ENCODE assay signal across 17 cellular contexts in the genomic region with DNA sequence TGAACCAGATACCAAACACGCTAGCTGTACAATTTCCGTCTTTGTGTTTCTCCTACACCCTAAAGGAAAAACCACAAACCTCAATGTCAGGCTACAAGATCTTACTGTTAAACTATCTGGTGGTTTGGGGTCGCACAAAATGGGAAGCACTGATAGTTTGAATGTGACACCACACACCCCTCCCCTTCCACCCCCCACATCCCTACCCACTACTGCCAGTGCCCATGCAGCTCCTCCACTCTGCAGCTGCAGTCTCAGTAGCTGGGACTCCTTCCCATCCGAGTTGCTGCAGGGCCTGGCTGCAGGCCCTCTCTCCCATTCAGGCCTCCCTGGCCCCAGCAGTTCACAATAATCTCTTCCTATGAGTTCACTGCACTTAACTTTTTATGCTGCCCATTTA. TPM values are rescaled to one million over a fixed set of nuclear protein-coding genes. Genes with fewer than 3 reads are reported as not detected.
A peak's percentile ranks its signal among the peaks of the same experiment; 100 is the strongest.
DNase-seq lines count a peak whose midpoint lies in the region; ATAC-seq, FAIRE-seq and TF ChIP-seq lines count a peak whose summit lies in the region.
"Had no signal": no experiment of that assay in that cellular context is flagged by ENCODE, and none has a peak within 500 bp of the region (broad histone marks: within the 10 kb centered on the region; RNA-seq: fewer than 3 reads in every experiment).

No MANE protein-coding gene starts in this region.

- no peak overlapping the region for H2BK20ac ChIP-seq in IMR-90 (ENCODE audit: low read depth, low read length)

- no peak overlapping the region for H3K4ac ChIP-seq in IMR-90 (ENCODE audit: low read depth, low read length)

- CTCF ChIA-PET in IMR-90 (lab: Yijun Ruan, JAX) = interaction anchor here (0.8 kb wide), 1 partner anchor 9 kb away, joined by 4 read pairs; no protein-coding TSS in a partner anchor
- CTCF ChIA-PET in Panc1 (lab: Charles Lee) = no interaction called here

- no peak overlapping the region for H4K91ac ChIP-seq in IMR-90 (ENCODE audit: insufficient read depth, low read depth, low read length)

- 0 out of 2 replicates have a peak, but pooled peaks cover 3% of the 10 kb centered on the region for H3K9me1 ChIP-seq in IMR-90 (ENCODE audit: insufficient read depth, low read length)

- H2AK9ac ChIP-seq in IMR-90 (replicated peaks; ENCODE audit: low read depth, low read length, poor library complexity) = no peak overlapping the region

- 100% methylated on average over 1 of the region's 4 CpGs; no CpG with 5 or more reads in 1 of the 2 experiments for WGBS in IMR-90 (ENCODE audit: extremely low coverage in 2 of 2, insufficient read length in 1 of 2), 2 experiments

- dilution Hi-C loops in IMR-90 (cut with HindIII; ENCODE audit: low sequenced_read_pairs, unreplicated experiment) = no loop called here

- no peak overlapping the region for H2AK5ac ChIP-seq in IMR-90 (ENCODE audit: low read depth, low read length)

- H3K27me3 Mint-ChIP-seq in astrocyte (ENCODE audit: low read depth, unreplicated experiment) = no peaks in the 10 kb centered on the region
- H3K27me3 Mint-ChIP-seq in progenitor cell of endocrine pancreas = no peaks in the 10 kb centered on the region

- H3K4me2 ChIP-seq in IMR-90 (ENCODE audit: low read depth, low read length) = no peak overlapping the region
- H3K4me2 ChIP-seq in astrocyte (ENCODE audit: low read length) = no peak overlapping the region

- peaks cover 33% of the 10 kb centered on the region for H3K79me2 ChIP-seq in astrocyte (ENCODE audit: insufficient read depth, low read length)

- H3K4me3 ChIP-seq in IMR-90 (ENCODE audit: insufficient read depth, low read depth, low read length) (no peak overlapping the region), Panc1 (ENCODE audit: low read depth in 2 of 2, low read length in 2 of 2) (no peak overlapping the region), astrocyte (ENCODE audit: insufficient read depth, low read depth, low read length) (no peak overlapping the region)

- DNase-seq in IMR-90 (peak; percentile 9), Panc1 (ENCODE audit: low read depth, low spot score) (no peak), astrocyte (ENCODE audit: low read depth) (peak; percentile 22), progenitor cell of endocrine pancreas (ENCODE audit: low spot score, unreplicated experiment) (no peak), COLO668 (lab: John Stamatoyannopoulos, UW; ENCODE audit: unreplicated experiment) (no peak)
- no peak for DNase-seq in activated CD4-positive, CD25-positive, alpha-beta regulatory T cell treated with anti-CD3 and anti-CD28 coated beads, Interleukin-2, amount 50 U/mL, for 72 hours
- no peak for DNase-seq in activated naive CD4-positive, alpha-beta T cell treated with anti-CD3 and anti-CD28 coated beads, Interleukin-2, amount 50 U/mL, for 16 hours
- DNase-seq: activated CD4-positive, alpha-beta T cell treated with anti-CD3 and anti-CD28 coated beads, Interleukin-2, amount 50 U/mL, for 4 hours; activated T-cell treated with anti-CD3 and anti-CD28 coated beads, Interleukin-2, amount 50 U/mL, for 48 hours; NCI-H146; NCI-H748 treated with DMSO at 0.1 percent for 48 hours had no signal

- H2BK120ac ChIP-seq in IMR-90 (ENCODE audit: low read depth, low read length) = no peak overlapping the region

- no peaks in the 10 kb centered on the region for H3K9me3 ChIP-seq in IMR-90 (ENCODE audit: control insufficient read depth, insufficient read depth, low read length)
- H3K9me3 ChIP-seq in Panc1 (ENCODE audit: control insufficient read depth, insufficient read depth, low read depth, low read length) = no peaks in the 10 kb centered on the region
- no peaks in the 10 kb centered on the region for H3K9me3 ChIP-seq in astrocyte (ENCODE audit: insufficient read depth, low read depth, low read length)

- H3K4me1 Mint-ChIP-seq in astrocyte (ENCODE audit: low read depth, unreplicated experiment) = peaks cover 11% of the 10 kb centered on the region
- peaks cover 27% of the 10 kb centered on the region for H3K4me1 Mint-ChIP-seq in progenitor cell of endocrine pancreas (ENCODE audit: low read depth)

- no peak overlapping the region for H2AFZ ChIP-seq in IMR-90 (replicated peaks; ENCODE audit: low read length, poor library complexity)
- H2AFZ ChIP-seq in astrocyte (ENCODE audit: low read depth, low read length) = no peak overlapping the region

- no peak overlapping the region for H2BK5ac ChIP-seq in IMR-90 (ENCODE audit: low read depth, low read length, poor library complexity, severe bottlenecking)

- no peak overlapping the region for H3K14ac ChIP-seq in IMR-90 (replicated peaks; ENCODE audit: low read depth, low read length)

- H3K36me3 Mint-ChIP-seq in astrocyte (ENCODE audit: low read depth, unreplicated experiment) (peaks cover 10% of the 10 kb centered on the region), progenitor cell of endocrine pancreas (ENCODE audit: insufficient read depth) (peaks cover 10% of the 10 kb centered on the region)

- H3K27ac Mint-ChIP-seq in astrocyte (ENCODE audit: unreplicated experiment) (no peak overlapping the region), progenitor cell of endocrine pancreas (peak overlapping the region; percentile 45)

- H4K8ac ChIP-seq in IMR-90 (ENCODE audit: low read depth in 2 of 2, low read length in 2 of 2) = no peak overlapping the region

- FAIRE-seq in astrocyte (lab: Jason Lieb, UNC) = no peak
- FAIRE-seq: bronchial epithelial cell, frontal cortex, TTC549, urothelium cell line had no signal

- H3K27ac ChIP-seq in IMR-90 (ENCODE audit: insufficient read depth, low read length) (no peak overlapping the region), Panc1 (ENCODE audit: low read length) (no peak overlapping the region), astrocyte (ENCODE audit: low read depth, low read length) (no peak overlapping the region)

- TF ChIP-seq POLR2A in IMR-90 (IDR thresholded peaks at IDR 0.05; ENCODE audit: low read depth, low read length) = no peak

- H4K5ac ChIP-seq in IMR-90 (ENCODE audit: low read depth, low read length) = no peak overlapping the region

- POLR2A ChIA-PET in IMR-90 (lab: Charles Lee; ENCODE audit: unreplicated experiment) = no interaction called here
- POLR2A ChIA-PET in Panc1 (lab: Charles Lee) = no interaction called here

- peaks cover 4% of the 10 kb centered on the region; the same call in 1 of the 2 replicates for H3K4me1 ChIP-seq in IMR-90 (ENCODE audit: control insufficient read depth, insufficient read depth, low read length)
- H3K4me1 ChIP-seq in Panc1 (ENCODE audit: control insufficient read depth, insufficient read depth, low read length) = no peaks in the 10 kb centered on the region
- H3K4me1 ChIP-seq in astrocyte (ENCODE audit: insufficient read depth, low read length) = no peaks in the 10 kb centered on the region

- no peak overlapping the region for H3K18ac ChIP-seq in IMR-90 (ENCODE audit: low read depth, low read length)

- in situ Hi-C loops in IMR-90 (cut with MboI; ENCODE audit: low sequenced_read_pairs) = no loop called here
- in situ Hi-C loops in Panc1 (cut with HindIII; ENCODE audit: low pct_unique_long_range_greater_than_20kb, low sequenced_read_pairs) = no loop called here

- intact Hi-C loops in IMR-90 (cut with micrococcal nuclease) (loop anchor here (10.0 kb wide), 2 partner anchors 416 to 556 kb away; partner anchors contain the start of gene ADCY9), Panc1 (cut with micrococcal nuclease; ENCODE audit: unreplicated experiment) (no loop called here)

- no peak overlapping the region for H2BK15ac ChIP-seq in IMR-90 (ENCODE audit: low read depth, low read length)

- 0 out of 2 replicates have a peak, but pooled peaks cover 5% of the 10 kb centered on the region for H4K20me1 ChIP-seq in IMR-90 (ENCODE audit: insufficient read depth, low read length)
- peaks cover 27% of the 10 kb centered on the region for H4K20me1 ChIP-seq in astrocyte (ENCODE audit: insufficient read depth, low read length)

- no peaks in the 10 kb centered on the region for H3K36me3 ChIP-seq in IMR-90 (ENCODE audit: control insufficient read depth, insufficient read depth, low read length)
- H3K36me3 ChIP-seq in Panc1 (ENCODE audit: control insufficient read depth, insufficient read depth, low read length) = no peaks in the 10 kb centered on the region
- peaks cover under 1% of the 10 kb centered on the region for H3K36me3 ChIP-seq in astrocyte (ENCODE audit: insufficient read depth, low read length)

- H3K79me1 ChIP-seq in IMR-90 (ENCODE audit: low read depth in 1 of 2, low read length in 2 of 2) = peaks cover 32 to 50% of the 10 kb centered on the region in 2 experiments

- ATAC-seq in IMR-90 (ENCODE audit: low read depth) (no peak), Panc1 (0 out of 2 replicates have a peak, but pooled peaks have one; percentile 42)
- ATAC-seq: left lobe of liver, sciatic nerve had no signal

- no peak for TF ChIP-seq CTCF in IMR-90 (conservative IDR thresholded peaks at IDR 0.05; ENCODE audit: low read depth, low read length)
- TF ChIP-seq CTCF in Panc1 (IDR thresholded peaks at IDR 0.05) = no peak
- TF ChIP-seq CTCF in astrocyte (IDR thresholded peaks at IDR 0.05; ENCODE audit: insufficient read depth, low read depth, low read length) = no peak
- TF ChIP-seq CTCF in progenitor cell of endocrine pancreas (IDR thresholded peaks at IDR 0.05; ENCODE audit: unreplicated experiment) = no peak

- H3K4me3 Mint-ChIP-seq in astrocyte (ENCODE audit: unreplicated experiment) (no peak overlapping the region), progenitor cell of endocrine pancreas (ENCODE audit: low read depth) (no peak overlapping the region)

- no peak overlapping the region for H3K9ac ChIP-seq in IMR-90 (ENCODE audit: low read depth, low read length)
- no peak overlapping the region for H3K9ac ChIP-seq in astrocyte (ENCODE audit: low read length)

- BruUV-seq in IMR-90 (replicated peaks; lab: Mats Ljungman, UMichigan) (no TSS peak), Panc1 (replicated peaks; lab: Mats Ljungman, UMichigan) (no TSS peak)

- no peak overlapping the region for H3K56ac ChIP-seq in IMR-90 (ENCODE audit: extremely low read depth, insufficient read depth, low read length)

- TF ChIP-seq RAD21 in IMR-90 (IDR thresholded peaks at IDR 0.05; ENCODE audit: low read length) = no peak

- no peaks in the 10 kb centered on the region for H3K9me3 Mint-ChIP-seq in astrocyte (ENCODE audit: unreplicated experiment)
- H3K9me3 Mint-ChIP-seq in progenitor cell of endocrine pancreas (ENCODE audit: low read depth) = no peaks in the 10 kb centered on the region

- no peak overlapping the region for H3K23ac ChIP-seq in IMR-90 (ENCODE audit: low read depth, low read length)

- H3K27me3 ChIP-seq in IMR-90 (ENCODE audit: control insufficient read depth, insufficient read depth, low read length) (no peaks in the 10 kb centered on the region), Panc1 (ENCODE audit: control insufficient read depth, insufficient read depth, low read length) (no peaks in the 10 kb centered on the region), astrocyte (ENCODE audit: insufficient read depth, low read length) (no peaks in the 10 kb centered on the region)

RNA-seq across cellular contexts. Expression of gene TRAP1, which starts 18.4 kb away (rescaled TPM):
- 137 and 145 TPM in 2 replicates for total RNA-seq in IMR-90 (2012; rRNA removed)
- polyA plus RNA-seq in IMR-90 (2012; rRNA removed) = 139 and 172 TPM in 2 replicates
- polyA plus RNA-seq in IMR-90 (2012; cell fraction: cytosol; rRNA removed) = 90.5 and 90.6 TPM in 2 replicates
- polyA plus RNA-seq in IMR-90 (2012; cell fraction: nucleus; rRNA removed; ENCODE audit: low replicate concordance) = 225 and 239 TPM in 2 replicates
- 137 TPM for total RNA-seq in Panc1 (2021; ENCODE audit: unreplicated experiment)
- 161 TPM for polyA plus RNA-seq in Panc1 (2012; ENCODE audit: insufficient read length)
- 57.1 and 63.3 TPM in 2 replicates for total RNA-seq in astrocyte
- total RNA-seq in progenitor cell of endocrine pancreas = 212 and 216 TPM in 2 replicates

RNA-seq across cellular contexts. Expression of gene DNASE1, which starts 44.5 kb away (rescaled TPM):
- total RNA-seq in IMR-90 (2012; rRNA removed) = 5.4 and 6.1 TPM in 2 replicates
- 12.9 and 15.9 TPM in 2 replicates for polyA plus RNA-seq in IMR-90 (2012; rRNA removed)
- 3.6 and 9.3 TPM in 2 replicates for polyA plus RNA-seq in IMR-90 (2012; cell fraction: cytosol; rRNA removed)
- polyA plus RNA-seq in IMR-90 (2012; cell fraction: nucleus; rRNA removed; ENCODE audit: low replicate concordance) = 35.4 and 59.0 TPM in 2 replicates
- 21.1 TPM for total RNA-seq in Panc1 (2021; ENCODE audit: unreplicated experiment)
- 24.7 TPM for polyA plus RNA-seq in Panc1 (2012; ENCODE audit: insufficient read length)
- 16.2 and 16.9 TPM in 2 replicates for total RNA-seq in astrocyte
- 43.6 and 49.3 TPM in 2 replicates for total RNA-seq in progenitor cell of endocrine pancreas

Comparison
In these comparisons a context has a peak if more than half of its experiments do, and no peak if none do; other contexts are left out.
1. DNase-seq: peak in IMR-90 (single experiment) and astrocyte (single experiment); none in Panc1 (single experiment), progenitor cell of endocrine pancreas (single experiment), activated CD4-positive, CD25-positive, alpha-beta regulatory T cell treated with anti-CD3 and anti-CD28 coated beads, Interleukin-2, amount 50 U/mL, for 72 hours (single experiment), activated naive CD4-positive, alpha-beta T cell treated with anti-CD3 and anti-CD28 coated beads, Interleukin-2, amount 50 U/mL, for 16 hours (single experiment) and COLO668 (single experiment).